In the genomic region with DNA sequence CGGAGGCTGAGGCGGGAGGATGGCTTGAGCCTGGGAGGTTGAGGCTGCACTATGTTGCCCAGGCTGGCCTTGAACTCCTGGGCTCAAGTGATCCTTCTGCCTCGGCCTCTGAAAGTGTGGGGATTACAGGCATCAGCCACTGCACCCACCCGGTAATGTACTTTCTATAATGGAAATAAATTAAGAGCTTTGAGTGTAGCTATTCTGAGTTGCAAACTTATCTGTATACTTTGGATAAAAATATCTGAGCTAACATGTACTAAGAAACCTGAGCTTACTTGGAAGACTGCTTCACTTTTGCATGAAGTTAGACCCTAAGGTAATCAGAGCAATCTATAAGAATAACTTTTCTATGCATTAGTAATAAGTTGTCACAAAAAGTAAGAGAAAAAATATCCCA, we compare ENCODE assay signal across 33 cellular contexts. TPM values are rescaled to one million over a fixed set of nuclear protein-coding genes. Genes with fewer than 3 reads are reported as not detected.
A peak's percentile ranks its signal among the peaks of the same experiment; 100 is the strongest.
DNase-seq lines count a peak whose midpoint lies in the region; ATAC-seq, FAIRE-seq and TF ChIP-seq lines count a peak whose summit lies in the region.
"Had no signal": no experiment of that assay in that cellular context is flagged by ENCODE, and none has a peak within 500 bp of the region (broad histone marks: within the 10 kb centered on the region; RNA-seq: fewer than 3 reads in every experiment).

No MANE protein-coding gene starts in this region.

- no peak overlapping the region for H3K4me3 ChIP-seq in right cardiac atrium (ENCODE audit: low read length)
- H3K4me3 ChIP-seq in HepG2 (replicated peaks in 1 of 3; ENCODE audit: insufficient read depth in 1 of 3, low read depth in 2 of 3, low read length in 3 of 3) = no peak overlapping the region
- no peak overlapping the region for H3K4me3 ChIP-seq in right lobe of liver
- H3K4me3 ChIP-seq: A549; BLaER1; BLaER1 treated with 17β-estradiol and CSF1 and Interleukin-3, amounts not matched to agents 10 nM and 100 nM had no signal

- WGBS in right cardiac atrium = 85% methylated on average over 4 of the region's 4 CpGs
- 98% methylated on average over 4 of the region's 4 CpGs for WGBS in HepG2 (ENCODE audit: low lambda C conversion rate)
- 100% methylated on average over 4 of the region's 4 CpGs for WGBS in right lobe of liver (ENCODE audit: insufficient coverage, low coverage, low lambda C conversion rate, missing lambda C conversion rate)

- DNase-seq in Right ventricle myocardium superior (no peak), left cardiac atrium (no peak), left ventricle myocardium superior (no peak), right cardiac atrium (no peak), HepG2 (ENCODE audit: low spot score) (no peak), right lobe of liver (no peak)
- DNase-seq: 8988T; ACHN; AML-193; BE2C; C1 segment of cervical spinal cord; Caco-2; Calu3; CD4-positive, alpha-beta memory T cell; CD4-positive, alpha-beta T cell; CD4-positive, CD25-positive, alpha-beta regulatory T cell; CD8-positive, alpha-beta memory T cell; CD8-positive, alpha-beta T cell; COR-L47; DMS 273 treated with DMSO at 0.1 percent for 48 hours; DMS153; DMS53; DMS79; DMS79 treated with DMSO at 0.1 percent for 48 hours; DND-41; EL had no signal

- no peaks in the 10 kb centered on the region for H3K79me2 ChIP-seq in HepG2 (ENCODE audit: insufficient read depth, low read length)

- H3K27ac ChIP-seq in right cardiac atrium (ENCODE audit: low read length) (no peak overlapping the region), HepG2 (ENCODE audit: extremely low read length, insufficient read depth, low read length) (no peak overlapping the region), right lobe of liver (no peak overlapping the region)
- H3K27ac ChIP-seq: 22Rv1; A549; BLaER1; BLaER1 treated with 17β-estradiol and CSF1 and Interleukin-3, amounts not matched to agents 10 nM and 100 nM; C4-2B had no signal

- TF ChIP-seq EP300 in HepG2 (IDR thresholded peaks at IDR 0.05; ENCODE audit: low read depth in 2 of 2, low read length in 2 of 2) (no peak), HepG2 (CRISPR knock-in tag; IDR thresholded peaks at IDR 0.05; ENCODE audit: borderline replicate concordance) (no peak)

- ATAC-seq in Right ventricle myocardium superior (ENCODE audit: poor library complexity) (peak; percentile 56), left cardiac atrium (no peak), left ventricle myocardium superior (peak; percentile 60), right cardiac atrium (no peak), HepG2 (no peak), right lobe of liver (no peak)
- ATAC-seq: A549; CD8-positive, alpha-beta T cell had no signal

- CTCF ChIA-PET in HepG2 (lab: Yijun Ruan, JAX; ENCODE audit: low intra/inter-chr PET ratio, low total read pairs) = no interaction called here

- TF ChIP-seq POLR2A in HepG2 (IDR thresholded peaks at IDR 0.05; ENCODE audit: insufficient read depth in 1 of 2, low read depth in 2 of 2, low read length in 2 of 2) = no peak
- TF ChIP-seq POLR2A in right lobe of liver (IDR thresholded peaks at IDR 0.05) = no peak

- BruUV-seq in HepG2 (replicated peaks; lab: Mats Ljungman, UMichigan) = no TSS peak

- FAIRE-seq in HepG2 (lab: Jason Lieb, UNC) = no peak
- FAIRE-seq: A204.1, A549, D721Med had no signal

- in situ Hi-C loops in HepG2 (cut with HindIII; ENCODE audit: extremely low pct_ligation_motif_present, low pct_unique_long_range_greater_than_20kb) = no loop called here

- no peaks in the 10 kb centered on the region; a peak in 1 of 5 replicates for H3K36me3 ChIP-seq in HepG2 (replicated peaks in 1 of 2; ENCODE audit: control insufficient read depth in 1 of 2, insufficient read depth in 2 of 2, low read length in 2 of 2)
- H3K36me3 ChIP-seq in right lobe of liver = no peaks in the 10 kb centered on the region
- H3K36me3 ChIP-seq: BE2C; BLaER1; BLaER1 treated with 17β-estradiol and CSF1 and Interleukin-3, amounts not matched to agents 10 nM and 100 nM had no signal

- H3K4me2 ChIP-seq in HepG2 (ENCODE audit: low read depth, low read length) = no peak overlapping the region
- H3K4me2 ChIP-seq: A549; BLaER1; BLaER1 treated with 17β-estradiol and CSF1 and Interleukin-3, amounts not matched to agents 10 nM and 100 nM had no signal

- no peak for TF ChIP-seq RAD21 in HepG2 (CRISPR knock-in tag; IDR thresholded peaks at IDR 0.05)

- no peaks in the 10 kb centered on the region for H4K20me1 ChIP-seq in HepG2 (ENCODE audit: insufficient read depth, low read length)
- H4K20me1 ChIP-seq: BLaER1; BLaER1 treated with 17β-estradiol and CSF1 and Interleukin-3, amounts not matched to agents 10 nM and 100 nM had no signal

- H3K9me3 ChIP-seq in right cardiac atrium (ENCODE audit: control insufficient read depth, low read length) = no peaks in the 10 kb centered on the region
- H3K9me3 ChIP-seq in HepG2 (ENCODE audit: low read length) = no peaks in the 10 kb centered on the region
- H3K9me3 ChIP-seq in right lobe of liver = no peaks in the 10 kb centered on the region
- H3K9me3 ChIP-seq: A549, BE2C, BLaER1, Caco-2 had no signal

- peaks cover 2% of the 10 kb centered on the region for H3K4me1 ChIP-seq in right cardiac atrium (ENCODE audit: control insufficient read depth, insufficient read depth, low read length)
- H3K4me1 ChIP-seq in HepG2 (ENCODE audit: insufficient read depth, low read length) = peaks cover 9% of the 10 kb centered on the region
- no peaks in the 10 kb centered on the region for H3K4me1 ChIP-seq in right lobe of liver
- H3K4me1 ChIP-seq: A549; BE2C; BLaER1; BLaER1 treated with 17β-estradiol and CSF1 and Interleukin-3, amounts not matched to agents 10 nM and 100 nM; Caco-2 had no signal

- no peak overlapping the region for H3K9ac ChIP-seq in HepG2 (ENCODE audit: insufficient read depth, low read depth, low read length)
- H3K9ac ChIP-seq: BLaER1; BLaER1 treated with 17β-estradiol and CSF1 and Interleukin-3, amounts not matched to agents 10 nM and 100 nM had no signal

- TF ChIP-seq CTCF in HepG2 (CRISPR knock-in tag; IDR thresholded peaks at IDR 0.05) = no peak
- TF ChIP-seq CTCF in right lobe of liver (IDR thresholded peaks at IDR 0.05) = no peak

- H3K27me3 ChIP-seq in right cardiac atrium (ENCODE audit: control insufficient read depth, insufficient read depth) (no peaks in the 10 kb centered on the region), HepG2 (ENCODE audit: control insufficient read depth in 1 of 2, insufficient read depth in 2 of 2, low read length in 2 of 2) (no peaks in the 10 kb centered on the region), right lobe of liver (no peaks in the 10 kb centered on the region)
- H3K27me3 ChIP-seq: BE2C; BLaER1; BLaER1 treated with 17β-estradiol and CSF1 and Interleukin-3, amounts not matched to agents 10 nM and 100 nM had no signal

- POLR2A ChIA-PET in HepG2 (lab: Yijun Ruan, JAX) = no interaction called here

- intact Hi-C loops in Right ventricle myocardium superior (cut with DNase I) (no loop called here), left cardiac atrium (cut with DNase I) (no loop called here), left ventricle myocardium superior (cut with micrococcal nuclease) (no loop called here), right cardiac atrium (cut with DNase I) (no loop called here), HepG2 (cut with micrococcal nuclease; ENCODE audit: unreplicated experiment) (no loop called here), right lobe of liver (cut with DNase I) (no loop called here)

- H2AFZ ChIP-seq in HepG2 (ENCODE audit: low read length) = no peak overlapping the region

TF ChIP-seq in HepG2, 621 proteins besides CTCF, POLR2A, EP300 and RAD21 (continues in another document):
- no peak for TF ChIP-seq HNRNPK (IDR thresholded peaks at IDR 0.05; ENCODE audit: low read depth, low read length, poor library complexity, severe bottlenecking)

RNA-seq across cellular contexts. Expression of gene UNC13B, which starts 50.0 kb away (rescaled TPM):
- total RNA-seq in Right ventricle myocardium superior (20.9 TPM), left cardiac atrium (10 to 100 TPM; 17.8 to 23.0 TPM), left ventricle myocardium superior (25.5 TPM), right cardiac atrium (10 to 100 TPM; 20.9 to 23.4 (median 21.1) TPM), HepG2 (2016; rRNA removed; fragmentation: Illumina TruSeq; extraction: Trizol) (18.3 and 23.6 TPM in 2 replicates), right lobe of liver (10 to 100 TPM; 14.5 to 23.0 (median 20.7) TPM)
- polyA plus RNA-seq in right cardiac atrium (8.8 TPM), HepG2 (2011; rRNA removed) (14.0 and 17.8 TPM in 2 replicates)
- 5.8 and 6.3 TPM in 2 replicates for total RNA-seq in HepG2 (2016; cell fraction: cytosol; rRNA removed; fragmentation: Illumina TruSeq; extraction: Trizol; ENCODE audit: low read depth)
- total RNA-seq in HepG2 (2016; cell fraction: insoluble cytoplasmic fraction; rRNA removed; fragmentation: Illumina TruSeq; extraction: Trizol) = 18.0 and 23.3 TPM in 2 replicates
- 8.4 and 8.7 TPM in 2 replicates for total RNA-seq in HepG2 (2016; cell fraction: membrane; rRNA removed; fragmentation: Illumina TruSeq; extraction: Trizol)
- total RNA-seq in HepG2 (2016; cell fraction: nucleus; rRNA removed; fragmentation: Illumina TruSeq; extraction: Trizol) = 15.9 and 17.6 TPM in 2 replicates
- polyA plus RNA-seq in HepG2 (2011; cell fraction: cytosol; rRNA removed) = 13.3 and 16.9 TPM in 2 replicates
- 28.7 and 38.7 TPM in 2 replicates for polyA plus RNA-seq in HepG2 (2011; cell fraction: nucleus; rRNA removed)
- polyA plus RNA-seq in HepG2 (2012) = 18.7 and 23.3 TPM in 2 replicates
- polyA plus RNA-seq in HepG2 (2016; cell fraction: cytosol; fragmentation: Illumina TruSeq; extraction: Trizol; ENCODE audit: low read depth) = 0.63 and 0.76 TPM in 2 replicates
- polyA plus RNA-seq in HepG2 (2016; cell fraction: insoluble cytoplasmic fraction; fragmentation: Illumina TruSeq; extraction: Trizol; ENCODE audit: low read depth) = 15.9 and 17.2 TPM in 2 replicates
- polyA plus RNA-seq in HepG2 (2016; cell fraction: membrane; fragmentation: Illumina TruSeq; extraction: Trizol; ENCODE audit: low read depth) = 3.1 TPM in 2 replicates
- 17.3 and 17.8 TPM in 2 replicates for polyA plus RNA-seq in HepG2 (2016; cell fraction: nucleus; fragmentation: Illumina TruSeq; extraction: Trizol; ENCODE audit: insufficient read depth, low read depth)
- 36.9 and 49.4 TPM in 2 replicates for polyA minus RNA-seq in HepG2 (2011; rRNA and poly(A)+ RNA removed; ENCODE audit: low replicate concordance)
- polyA minus RNA-seq in HepG2 (2011; cell fraction: cytosol; rRNA and poly(A)+ RNA removed) = 16.0 and 22.7 TPM in 2 replicates
- 22.0 and 32.6 TPM in 2 replicates for polyA minus RNA-seq in HepG2 (2011; cell fraction: nucleus; rRNA and poly(A)+ RNA removed)

Comparison
In these comparisons a context has a peak if more than half of its experiments do, and no peak if none do; other contexts are left out.
1. ATAC-seq: peak in Right ventricle myocardium superior (single experiment) and left ventricle myocardium superior (single experiment); none in left cardiac atrium (0 of 2), right cardiac atrium (0 of 2), HepG2 (single experiment) and right lobe of liver (0 of 4).